9 cellular contexts compared by ENCODE assay signal in genomic region chr5:154276932-154277331, GRCh38.
DNase-seq lines count a peak whose midpoint lies in the region; ATAC-seq and TF ChIP-seq lines count a peak whose summit lies in the region.
"Had no signal": no experiment of that assay in that cellular context is flagged by ENCODE, and none has a peak within 500 bp of the region (broad histone marks: within the 10 kb centered on the region; RNA-seq: fewer than 3 reads in every experiment).

No MANE protein-coding gene starts in this region.

- no peaks in the 10 kb centered on the region for H3K9me3 ChIP-seq in MM.1S (replicated peaks; ENCODE audit: insufficient read depth, low read length)
- H3K9me3 ChIP-seq in colonic mucosa, result no peaks in the 10 kb centered on the region
- no peaks in the 10 kb centered on the region for H3K9me3 ChIP-seq in mucosa of descending colon
- H3K9me3 ChIP-seq: BLaER1 treated with 17β-estradiol and CSF1 and Interleukin-3, amounts not matched to agents 10 nM and 100 nM had no signal

- no peak overlapping the region for H3K9ac ChIP-seq in MM.1S (ENCODE audit: low read length)
- no peak overlapping the region for H3K9ac ChIP-seq in colonic mucosa (ENCODE audit: low read depth in 2 of 2, low read length in 2 of 2)
- H3K9ac ChIP-seq: BLaER1 treated with 17β-estradiol and CSF1 and Interleukin-3, amounts not matched to agents 10 nM and 100 nM had no signal

- peak; percentile 43 for DNase-seq in MM.1S
- DNase-seq in colonic mucosa, result peak; percentile 43
- DNase-seq in mucosa of descending colon, result peak in 2 of 3 donors; percentile 50 to 51
- no peak for DNase-seq in activated CD4-positive, alpha-beta T cell treated with anti-CD3 and anti-CD28 coated beads for 4 hours
- DNase-seq in NOMO-1 (lab: John Stamatoyannopoulos, UW; ENCODE audit: unreplicated experiment in 2 of 2), result no peak
- no peak for DNase-seq in LoVo (ENCODE audit: low spot score)

- H4K20me1 ChIP-seq in MM.1S (ENCODE audit: insufficient read depth, low read length), result no peaks in the 10 kb centered on the region

- no peak overlapping the region for H3K4me3 ChIP-seq in ACC112 (ENCODE audit: low read depth, low read length)
- no peak overlapping the region for H3K4me3 ChIP-seq in MM.1S (ENCODE audit: low read length)
- H3K4me3 ChIP-seq in colonic mucosa, result no peak overlapping the region
- H3K4me3 ChIP-seq in mucosa of descending colon, result no peak overlapping the region
- H3K4me3 ChIP-seq: BLaER1 treated with 17β-estradiol and CSF1 and Interleukin-3, amounts not matched to agents 10 nM and 100 nM had no signal

- intact Hi-C loops in colonic mucosa (cut with DNase I) (no loop called here), mucosa of descending colon (cut with DNase I, micrococcal nuclease) (no loop called here)

- H3K27ac ChIP-seq in ACC112 (ENCODE audit: low read depth, low read length) (peak overlapping the region; percentile 51), MM.1S (ENCODE audit: low read length) (peak overlapping the region; percentile 77), colonic mucosa (peak overlapping the region; percentile 6)
- H3K27ac ChIP-seq: BLaER1 treated with 17β-estradiol and CSF1 and Interleukin-3, amounts not matched to agents 10 nM and 100 nM had no signal

- H3K4me2 ChIP-seq in MM.1S (ENCODE audit: low read depth, low read length), result peak overlapping the region; percentile 48; the same call in 1 of the 2 replicates
- H3K4me2 ChIP-seq: BLaER1 treated with 17β-estradiol and CSF1 and Interleukin-3, amounts not matched to agents 10 nM and 100 nM had no signal

- no peaks in the 10 kb centered on the region for H3K9me2 ChIP-seq in MM.1S (replicated peaks; ENCODE audit: insufficient read depth, low read length)

- H3K79me2 ChIP-seq in ACC112 (ENCODE audit: control insufficient read depth, insufficient read depth, low read length, unreplicated experiment) (peaks cover 14% of the 10 kb centered on the region), MM.1S (ENCODE audit: low read length) (0 out of 2 replicates have a peak, but pooled peaks cover 16% of the 10 kb centered on the region)

- H3F3A ChIP-seq in MM.1S (ENCODE audit: insufficient read depth, low read length), result peaks cover 45% of the 10 kb centered on the region

- TF ChIP-seq CTCF in MM.1S (IDR thresholded peaks at IDR 0.05; ENCODE audit: low read length) (no peak), colonic mucosa (IDR thresholded peaks at IDR 0.05) (no peak), mucosa of descending colon (IDR thresholded peaks at IDR 0.05) (no peak)

- ATAC-seq in mucosa of descending colon, result peak; percentile 66
- ATAC-seq in GM19351 (IDR thresholded peaks at IDR 0.05; ENCODE audit: unreplicated experiment), result no peak

- no peak overlapping the region for H2AFZ ChIP-seq in ACC112 (ENCODE audit: low read length, unreplicated experiment)
- no peak overlapping the region for H2AFZ ChIP-seq in MM.1S (ENCODE audit: low read length)

- H3K36me3 ChIP-seq in ACC112 (ENCODE audit: insufficient read depth, low read length) (no peaks in the 10 kb centered on the region), MM.1S (replicated peaks; ENCODE audit: insufficient read depth, low read length) (no peaks in the 10 kb centered on the region), colonic mucosa (no peaks in the 10 kb centered on the region), mucosa of descending colon (ENCODE audit: low read depth) (no peaks in the 10 kb centered on the region)
- H3K36me3 ChIP-seq: BLaER1 treated with 17β-estradiol and CSF1 and Interleukin-3, amounts not matched to agents 10 nM and 100 nM had no signal

- no peaks in the 10 kb centered on the region for H3K27me3 ChIP-seq in ACC112 (ENCODE audit: insufficient read depth, low read length)
- H3K27me3 ChIP-seq in MM.1S (replicated peaks; ENCODE audit: insufficient read depth, low read length), result no peaks in the 10 kb centered on the region
- H3K27me3 ChIP-seq in colonic mucosa, result no peaks in the 10 kb centered on the region
- H3K27me3 ChIP-seq: BLaER1 treated with 17β-estradiol and CSF1 and Interleukin-3, amounts not matched to agents 10 nM and 100 nM had no signal

- peaks cover 40% of the 10 kb centered on the region for H3K4me1 ChIP-seq in ACC112 (ENCODE audit: control insufficient read depth, insufficient read depth, low read length, unreplicated experiment)
- peaks cover 70% of the 10 kb centered on the region for H3K4me1 ChIP-seq in MM.1S (ENCODE audit: low read length)
- H3K4me1 ChIP-seq in colonic mucosa, result peaks cover 13% of the 10 kb centered on the region
- H3K4me1 ChIP-seq in mucosa of descending colon (ENCODE audit: low read depth), result peaks cover 22% of the 10 kb centered on the region

Comparison
In these comparisons a context has a peak if more than half of its experiments do, and no peak if none do; other contexts are left out.
1. H3K27ac ChIP-seq: peak in every context shown above with its lines; median percentile 77 in MM.1S; 51 in ACC112; 6 in colonic mucosa.
2. DNase-seq: peak in MM.1S (single experiment), colonic mucosa (single experiment) and mucosa of descending colon (2 of 3); none in activated CD4-positive, alpha-beta T cell treated with anti-CD3 and anti-CD28 coated beads for 4 hours (0 of 2), NOMO-1 (0 of 2) and LoVo (single experiment).